Comparison of ENCODE assay signal across 8 cellular contexts in the genomic region with DNA sequence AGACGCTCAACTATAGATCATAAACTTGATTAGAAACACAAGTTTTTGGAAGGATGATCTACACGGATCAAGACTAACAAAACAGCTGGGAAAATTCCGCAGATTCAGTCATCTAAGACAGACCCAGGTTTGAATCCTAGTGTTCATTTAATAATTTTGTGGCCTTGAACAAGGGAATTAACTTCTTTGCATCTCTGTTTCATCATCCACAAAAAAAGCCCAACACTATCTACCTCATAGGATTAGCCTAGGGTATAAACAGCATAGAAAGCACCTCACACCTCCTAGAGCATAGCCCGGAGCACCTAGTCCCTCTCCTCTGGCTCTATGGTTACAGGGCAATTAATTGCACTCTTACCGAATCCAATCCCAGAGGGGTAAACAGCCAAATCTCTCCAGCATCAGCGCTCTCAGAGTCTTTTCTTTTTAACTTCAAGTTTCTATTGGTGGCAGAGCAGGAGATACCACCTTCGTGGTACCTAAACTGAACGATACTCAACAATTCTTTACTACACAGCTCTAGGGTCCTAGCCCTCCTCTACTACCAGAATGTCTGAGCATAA. TPM values are rescaled to one million over a fixed set of nuclear protein-coding genes. Genes with fewer than 3 reads are reported as not detected.
DNase-seq lines count a peak whose midpoint lies in the region; ATAC-seq and TF ChIP-seq lines count a peak whose summit lies in the region.

No MANE protein-coding gene starts in this region.

- H2BK12ac ChIP-seq in H9 (ENCODE audit: insufficient read length, low read depth, low read length) (no peak overlapping the region), mesenchymal stem cell (ENCODE audit: low read length in 2 of 2) (no peak overlapping the region)

- no peaks in the 10 kb centered on the region for H3K79me1 ChIP-seq in H9 (ENCODE audit: insufficient read depth, low read depth, low read length, poor library complexity, severe bottlenecking)
- H3K79me1 ChIP-seq in mesenchymal stem cell (replicated peaks; ENCODE audit: low read length, poor library complexity, severe bottlenecking) = no peaks in the 10 kb centered on the region

- H3K9me3 ChIP-seq in A673 (ENCODE audit: low read depth, low read length, poor library complexity, severe bottlenecking) = no peaks in the 10 kb centered on the region
- no peaks in the 10 kb centered on the region for H3K9me3 ChIP-seq in H9 (ENCODE audit: control insufficient read depth, low read depth, low read length)
- H3K9me3 ChIP-seq in mesenchymal stem cell (ENCODE audit: control insufficient read depth, low read length) = no peaks in the 10 kb centered on the region

- no peak overlapping the region for H4K5ac ChIP-seq in H9 (ENCODE audit: insufficient read length, low read depth, low read length)

- no peaks in the 10 kb centered on the region for H3K27me3 Mint-ChIP-seq in H9 (ENCODE audit: low read depth)

- H3K36me3 ChIP-seq in A673 (ENCODE audit: insufficient read depth, low read length, poor library complexity, severe bottlenecking) = no peaks in the 10 kb centered on the region
- no peaks in the 10 kb centered on the region for H3K36me3 ChIP-seq in mesenchymal stem cell (ENCODE audit: control insufficient read depth in 1 of 2, insufficient read depth in 2 of 2, low read depth in 1 of 2, low read length in 2 of 2)
- H3K36me3 ChIP-seq in H7 (replicated peaks; ENCODE audit: control insufficient read depth, insufficient read depth, low read length) = no peaks in the 10 kb centered on the region

- peaks cover 72% of the 10 kb centered on the region; the same call in 1 of the 2 replicates for H3K79me2 ChIP-seq in H9 (ENCODE audit: insufficient read depth, low read length)

- H3K4me3 ChIP-seq in A673 (ENCODE audit: low read depth, low read length, poor library complexity, severe bottlenecking) = peak overlapping the region; percentile 79
- peak overlapping the region in 1 of 2 experiments; percentile 82 for H3K4me3 ChIP-seq in mesenchymal stem cell (ENCODE audit: insufficient read depth in 1 of 2, low read depth in 1 of 2, low read length in 2 of 2)
- no peak overlapping the region; the same call in 1 of the 2 replicates for H3K4me3 ChIP-seq in H7 (ENCODE audit: insufficient read depth, low read depth, low read length)

- no peak overlapping the region for H3K18ac ChIP-seq in H9 (ENCODE audit: insufficient read length, low read depth, low read length)
- H3K18ac ChIP-seq in mesenchymal stem cell (ENCODE audit: low read depth in 1 of 2, low read length in 2 of 2) = peak overlapping the region in 1 of 2 experiments; percentile 59

- H3K9me3 Mint-ChIP-seq in H9 = no peaks in the 10 kb centered on the region; a peak in 2 of 5 replicates
- H3K9me3 Mint-ChIP-seq in activated naive CD4-positive, alpha-beta T cell treated with anti-CD3 and anti-CD28 coated beads, Interleukin-2, amount 50 U/mL, for 72 hours = no peaks in the 10 kb centered on the region

- H2BK15ac ChIP-seq in H9 (ENCODE audit: low read depth, low read length) = no peak overlapping the region
- H2BK15ac ChIP-seq in mesenchymal stem cell (ENCODE audit: low read depth, poor library complexity, severe bottlenecking) = no peak overlapping the region

- no peak overlapping the region for H3K56ac ChIP-seq in H9 (ENCODE audit: insufficient read length, low read depth, low read length)

- peak overlapping the region; percentile 43 to 97; a peak in 4 of 5 replicates for H3K4me3 Mint-ChIP-seq in H9

- H3K23ac ChIP-seq in H9 (ENCODE audit: insufficient read length, low read depth, low read length) (no peak overlapping the region), mesenchymal stem cell (ENCODE audit: low read length in 2 of 2) (no peak overlapping the region)

- peaks cover 7 to 27% (median 19%) of the 10 kb centered on the region in 3 experiments; a peak in 5 of 7 replicates for H3K36me3 Mint-ChIP-seq in H9 (ENCODE audit: insufficient read depth in 1 of 3, low read depth in 3 of 3)
- peaks cover 30 to 48% of the 10 kb centered on the region in 2 donors for H3K36me3 Mint-ChIP-seq in activated naive CD4-positive, alpha-beta T cell treated with anti-CD3 and anti-CD28 coated beads, Interleukin-2, amount 50 U/mL, for 72 hours

- CTCF ChIA-PET in A673 (lab: Charles Lee) = no interaction called here

- H2BK120ac ChIP-seq in H9 (ENCODE audit: low read depth, low read length, poor library complexity, severe bottlenecking) (no peak overlapping the region), mesenchymal stem cell (ENCODE audit: low read depth, low read length) (no peak overlapping the region)

- POLR2A ChIA-PET in A673 (lab: Charles Lee; ENCODE audit: low non-redundant PET) = no interaction called here

- H2BK20ac ChIP-seq in H9 (ENCODE audit: low read depth, low read length, poor library complexity, severe bottlenecking) = no peak overlapping the region

- no peaks in the 10 kb centered on the region for H4K20me1 ChIP-seq in H9 (ENCODE audit: control insufficient read depth, insufficient read depth, insufficient read length)

- H3K4me2 ChIP-seq in H9 (ENCODE audit: insufficient read depth, insufficient read length, low read length) (peak overlapping the region; percentile 0), mesenchymal stem cell (ENCODE audit: low read length, poor library complexity, severe bottlenecking) (peak overlapping the region; percentile 56)

- H3K27ac Mint-ChIP-seq in H9 = peak overlapping the region in 2 of 3 experiments; percentile 4 to 67; a peak in 4 of 7 replicates
- peak overlapping the region; percentile 72 to 99 for H3K27ac Mint-ChIP-seq in activated naive CD4-positive, alpha-beta T cell treated with anti-CD3 and anti-CD28 coated beads, Interleukin-2, amount 50 U/mL, for 72 hours

- no CpG with 5 or more reads among the region's 8 CpGs for WGBS in H9 (ENCODE audit: extremely low coverage, insufficient read length, low lambda C conversion rate)
- 87% methylated on average over 8 of the region's 8 CpGs for WGBS in mesenchymal stem cell

- H4K91ac ChIP-seq in H9 (ENCODE audit: insufficient read length, low read depth, low read length) = no peak overlapping the region
- H4K91ac ChIP-seq in mesenchymal stem cell (ENCODE audit: low read length) = no peak overlapping the region

- H3K27ac ChIP-seq in A673 (ENCODE audit: low read depth, low read length, poor library complexity, severe bottlenecking) (peak overlapping the region; percentile 98), H9 (ENCODE audit: insufficient read length, low read depth, low read length) (no peak overlapping the region), mesenchymal stem cell (ENCODE audit: low read length, poor library complexity, severe bottlenecking) (peak overlapping the region; percentile 43)

- H3K23me2 ChIP-seq in H9 (ENCODE audit: insufficient read length, low read depth, low read length, poor library complexity, severe bottlenecking) = peaks cover 3% of the 10 kb centered on the region

- H3K27me3 ChIP-seq in A673 (replicated peaks; ENCODE audit: insufficient read depth, low read depth, low read length, poor library complexity) (no peaks in the 10 kb centered on the region), H9 (ENCODE audit: insufficient read depth, low read length) (no peaks in the 10 kb centered on the region), mesenchymal stem cell (ENCODE audit: control insufficient read depth in 1 of 2, insufficient read depth in 1 of 2, low read length in 2 of 2) (no peaks in the 10 kb centered on the region), H7 (ENCODE audit: control insufficient read depth, insufficient read depth, low read length) (no peaks in the 10 kb centered on the region)

- DNase-seq in A673 (ENCODE audit: low spot score) (no peak), H9 (no peak), mesenchymal stem cell (no peak), EL (no peak), H7 (no peak)
- DNase-seq in activated naive CD4-positive, alpha-beta T cell treated with anti-CD3 and anti-CD28 coated beads, Interleukin-2, amount 50 U/mL, for 72 hours (ENCODE audit: low spot score in 2 of 2) = no peak

- H3K4me1 Mint-ChIP-seq in H9 = peaks cover 53 to 58% of the 10 kb centered on the region in 2 experiments

- no peak overlapping the region for H2AK5ac ChIP-seq in H9 (ENCODE audit: insufficient read length, low read length)
- H2AK5ac ChIP-seq in mesenchymal stem cell (ENCODE audit: low read length, severe bottlenecking) = peak overlapping the region; percentile 49

- H3T11ph ChIP-seq in H9 (ENCODE audit: low read length) = no peak overlapping the region

- H2AFZ ChIP-seq in H9 (ENCODE audit: low read length) (no peak overlapping the region), mesenchymal stem cell (ENCODE audit: low read depth, low read length) (no peak overlapping the region)

- H3K4me1 ChIP-seq in A673 (ENCODE audit: insufficient read depth, low read length, poor library complexity, severe bottlenecking) = peaks cover 36% of the 10 kb centered on the region
- peaks cover 4% of the 10 kb centered on the region; the same call in 1 of the 2 replicates for H3K4me1 ChIP-seq in H9 (ENCODE audit: insufficient read depth, low read length)
- peaks cover 2% of the 10 kb centered on the region for H3K4me1 ChIP-seq in mesenchymal stem cell (ENCODE audit: control insufficient read depth, insufficient read depth, low read depth, low read length)

- no peak for ATAC-seq in activated naive CD4-positive, alpha-beta T cell treated with anti-CD3 and anti-CD28 coated beads, Interleukin-2, amount 50 U/mL, for 72 hours
- no peak for ATAC-seq in GM19463 (IDR thresholded peaks at IDR 0.05; ENCODE audit: unreplicated experiment)
- no peak for ATAC-seq in HG03520 (IDR thresholded peaks at IDR 0.05; ENCODE audit: unreplicated experiment)

- H3K4ac ChIP-seq in H9 (ENCODE audit: low read depth, low read length) (no peak overlapping the region), mesenchymal stem cell (ENCODE audit: low read depth in 1 of 2, low read length in 2 of 2) (no peak overlapping the region)

- H3K9ac ChIP-seq in H9 (ENCODE audit: extremely low read depth, insufficient read length, low read length) (no peak overlapping the region), mesenchymal stem cell (ENCODE audit: low read length) (peak overlapping the region; percentile 93)

- intact Hi-C loops in A673 (cut with micrococcal nuclease; ENCODE audit: unreplicated experiment) = loop anchor here (5.0 to 10.0 kb wide), 3 partner anchors 71 to 1131 kb away; no protein-coding TSS in a partner anchor

- H3K14ac ChIP-seq in H9 (ENCODE audit: insufficient read depth, low read length) (no peak overlapping the region), mesenchymal stem cell (ENCODE audit: low read length in 2 of 2) (no peak overlapping the region)

- no peak overlapping the region for H4K8ac ChIP-seq in H9 (replicated peaks; ENCODE audit: insufficient read length, low read depth, low read length)
- H4K8ac ChIP-seq in mesenchymal stem cell (ENCODE audit: low read length) = no peak overlapping the region

- no TSS peak for BruUV-seq in A673 (replicated peaks; lab: Mats Ljungman, UMichigan)

- TF ChIP-seq CTCF in A673 (conservative IDR thresholded peaks at IDR 0.05; ENCODE audit: low read depth, low read length) (no peak), H9 (conservative IDR thresholded peaks at IDR 0.05) (no peak)

- H2BK5ac ChIP-seq in H9 (ENCODE audit: insufficient read length, low read length) (no peak overlapping the region), mesenchymal stem cell (ENCODE audit: low read depth, low read length, poor library complexity, severe bottlenecking) (no peak overlapping the region)

RNA-seq across cellular contexts. Expression of a gene that starts 3.5 kb away (rescaled TPM):
- total RNA-seq in A673 (2021) = 186 and 220 TPM in 2 replicates
- total RNA-seq in H9 (2021) = 170 and 175 TPM in 2 replicates
- total RNA-seq in activated naive CD4-positive, alpha-beta T cell treated with anti-CD3 and anti-CD28 coated beads, Interleukin-2, amount 50 U/mL, for 72 hours = 100 to 1,000 TPM; 130 to 184 TPM
- 26.7 TPM for polyA plus RNA-seq in mesenchymal stem cell (2013, experiment 1 of 2)
- polyA plus RNA-seq in mesenchymal stem cell (2013, experiment 2 of 2) = 27.8 TPM
- total RNA-seq in H7 (2014; rRNA removed; shearing (Covaris generic)) = 119 and 156 TPM in 2 replicates
